Comparison of ENCODE assay signal across 11 cellular contexts in genomic region chr16:89633064-89633631, GRCh38. TPM values are rescaled to one million over a fixed set of nuclear protein-coding genes. Genes with fewer than 3 reads are reported as not detected.
DNase-seq lines count a peak whose midpoint lies in the region; ATAC-seq, FAIRE-seq and TF ChIP-seq lines count a peak whose summit lies in the region.
"Had no signal": no experiment of that assay in that cellular context is flagged by ENCODE, and none has a peak within 500 bp of the region (broad histone marks: within the 10 kb centered on the region; RNA-seq: fewer than 3 reads in every experiment).

No MANE protein-coding gene starts in this region.

- no peak for TF ChIP-seq CTCF in AG09309 (IDR thresholded peaks at IDR 0.05; ENCODE audit: control insufficient read depth, insufficient read depth, low read depth, low read length, missing control alignments)
- TF ChIP-seq CTCF in kidney (IDR thresholded peaks at IDR 0.05; ENCODE audit: borderline replicate concordance, extremely low read depth, insufficient read depth) = no peak
- TF ChIP-seq CTCF in type B pancreatic cell (conservative IDR thresholded peaks at IDR 0.05) = no peak

- intact Hi-C loops in kidney (cut with DNase I) (no loop called here), left cardiac atrium (cut with DNase I) (no loop called here)

- H3K27me3 Mint-ChIP-seq in type B pancreatic cell = peaks cover 12% of the 10 kb centered on the region

- no peak overlapping the region for H3K27ac ChIP-seq in kidney (ENCODE audit: low read depth in 2 of 2, low read length in 2 of 2)
- H3K27ac ChIP-seq: VCaP had no signal

- no peak overlapping the region for H3K9ac ChIP-seq in kidney (ENCODE audit: low read length in 2 of 2)

- no peaks in the 10 kb centered on the region for H3K9me3 ChIP-seq in kidney (ENCODE audit: control insufficient read depth in 1 of 2, low read length in 2 of 2)

- H3K36me3 ChIP-seq in kidney (ENCODE audit: control insufficient read depth in 1 of 2, insufficient read depth in 2 of 2, low read length in 2 of 2) = peaks cover 2 to 4% of the 10 kb centered on the region in 2 donors

- peaks cover 4 to 7% of the 10 kb centered on the region in 2 donors for H3K4me1 ChIP-seq in kidney (ENCODE audit: control insufficient read depth in 1 of 2, insufficient read depth in 1 of 2, low read depth in 1 of 2, low read length in 2 of 2)

- H3K9me3 Mint-ChIP-seq in type B pancreatic cell = no peaks in the 10 kb centered on the region

- no peak overlapping the region for H3K27ac Mint-ChIP-seq in type B pancreatic cell

- no peak overlapping the region for H3K4me3 Mint-ChIP-seq in type B pancreatic cell

- no peaks in the 10 kb centered on the region for H3K4me1 Mint-ChIP-seq in type B pancreatic cell (ENCODE audit: unreplicated experiment)

- no peak for ATAC-seq in left cardiac atrium

- no peaks in the 10 kb centered on the region for H3K36me3 Mint-ChIP-seq in type B pancreatic cell

- DNase-seq in AG09309 (ENCODE audit: low read depth) (peak; percentile 55), HS-27A (ENCODE audit: low read depth) (peak; percentile 74), amniotic stem cell (lab: John Stamatoyannopoulos, UW) (peak; percentile 28), kidney (no peak), foreskin melanocyte (no peak), type B pancreatic cell (ENCODE audit: extremely low spot score, unreplicated experiment) (no peak), left cardiac atrium (no peak), D341Med (ENCODE audit: low spot score) (no peak)
- DNase-seq: activated T-cell treated with anti-CD3 and anti-CD28 coated beads, Interleukin-2, amount 50 U/mL, for 48 hours; NCI-H1694 treated with DMSO at 0.1 percent for 48 hours had no signal

- no peak for FAIRE-seq in kidney (lab: Jason Lieb, UNC)

- H3K4me3 ChIP-seq in AG09309 (ENCODE audit: control insufficient read depth, low read depth, low read length) (no peak overlapping the region), kidney (ENCODE audit: low read length in 2 of 2) (peak overlapping the region; percentile 5 to 18)

RNA-seq across cellular contexts. Expression of gene DPEP1, which starts 19.7 kb away (rescaled TPM):
- 24.2 TPM for total RNA-seq in kidney
- polyA plus RNA-seq in kidney (ENCODE audit: insufficient read depth, low read depth, low replicate concordance) = 433 TPM
- 13.4 and 16.7 TPM in 2 replicates for total RNA-seq in type B pancreatic cell (ENCODE audit: low replicate concordance)
- total RNA-seq in left cardiac atrium = not detected

RNA-seq across cellular contexts. Expression of gene CHMP1A, which starts 24.4 kb away (rescaled TPM):
- total RNA-seq in kidney = 96.1 TPM
- 71.3 TPM for polyA plus RNA-seq in kidney (ENCODE audit: insufficient read depth, low read depth, low replicate concordance)
- total RNA-seq in type B pancreatic cell (ENCODE audit: low replicate concordance) = 93.4 and 104 TPM in 2 replicates
- total RNA-seq in left cardiac atrium = 10 to 100 TPM; 41.7 to 51.9 TPM

RNA-seq across cellular contexts. Expression of gene SPATA33, which starts 24.5 kb away (rescaled TPM):
- total RNA-seq in kidney = 16.3 TPM
- 13.4 TPM for polyA plus RNA-seq in kidney (ENCODE audit: insufficient read depth, low read depth, low replicate concordance)
- total RNA-seq in type B pancreatic cell (ENCODE audit: low replicate concordance) = 11.7 and 23.2 TPM in 2 replicates
- total RNA-seq in left cardiac atrium = 1 to 10 TPM; 2.4 to 3.6 TPM

RNA-seq across cellular contexts. Expression of gene CDK10, which starts 53.3 kb away (rescaled TPM):
- total RNA-seq in kidney = 118 TPM
- 82.6 TPM for polyA plus RNA-seq in kidney (ENCODE audit: insufficient read depth, low read depth, low replicate concordance)
- 104 and 132 TPM in 2 replicates for total RNA-seq in type B pancreatic cell (ENCODE audit: low replicate concordance)
- total RNA-seq in left cardiac atrium = 10 to 100 TPM; 22.6 to 28.0 TPM

RNA-seq across cellular contexts. Expression of gene CPNE7, which starts 57.6 kb away (rescaled TPM):
- total RNA-seq in kidney = 13.7 TPM
- polyA plus RNA-seq in kidney (ENCODE audit: insufficient read depth, low read depth, low replicate concordance) = 1.5 TPM
- 1.6 and 6.5 TPM in 2 replicates for total RNA-seq in type B pancreatic cell (ENCODE audit: low replicate concordance)
- not detected for total RNA-seq in left cardiac atrium

Comparison
In these comparisons a context has a peak if more than half of its experiments do, and no peak if none do; other contexts are left out.
1. DNase-seq: peak in AG09309 (single experiment), HS-27A (single experiment) and amniotic stem cell (single experiment); none in kidney (single experiment), foreskin melanocyte (single experiment), type B pancreatic cell (single experiment), left cardiac atrium (single experiment) and D341Med (single experiment).
2. RNA of gene DPEP1, which starts 19.7 kb away (total RNA-seq): 24.2 TPM in kidney (single experiment) and 13.4 to 16.7 TPM in type B pancreatic cell; not detected in left cardiac atrium; every median in the first group is over 10 times any median in the second.